ENCODE assay signal across 18 cellular contexts in the genomic region with DNA sequence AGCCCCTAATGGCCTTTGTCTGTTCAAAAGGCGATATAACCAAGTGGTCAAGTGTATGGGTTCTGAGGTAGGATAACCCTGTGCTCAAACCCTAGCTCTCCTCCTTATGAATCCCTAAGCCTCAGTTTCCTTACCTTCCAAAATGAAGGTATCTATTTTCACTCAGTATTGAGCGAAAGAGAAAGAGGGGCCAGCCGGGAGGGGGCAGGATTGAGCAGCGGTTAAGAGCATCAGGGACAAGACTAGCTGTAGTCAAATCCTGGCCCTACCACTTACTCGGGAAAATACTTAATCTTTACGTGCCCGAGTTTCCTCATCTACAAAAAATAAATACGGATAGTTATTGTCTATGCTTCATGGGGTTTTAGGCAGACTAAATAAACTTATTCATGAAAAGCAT. TPM values are rescaled to one million over a fixed set of nuclear protein-coding genes. Genes with fewer than 3 reads are reported as not detected.
DNase-seq lines count a peak whose midpoint lies in the region; ATAC-seq, FAIRE-seq and TF ChIP-seq lines count a peak whose summit lies in the region.
"Had no signal": no experiment of that assay in that cellular context is flagged by ENCODE, and none has a peak within 500 bp of the region (broad histone marks: within the 10 kb centered on the region; RNA-seq: fewer than 3 reads in every experiment).

No MANE protein-coding gene starts in this region.

- H3K4me3 ChIP-seq in Loucy (ENCODE audit: low read length, poor library complexity, severe bottlenecking) (no peak overlapping the region), H1 (ENCODE audit: extremely low read depth in 1 of 4, insufficient read depth in 2 of 4, low read depth in 3 of 4, low read length in 4 of 4) (no peak overlapping the region), adrenal gland (no peak overlapping the region)
- H3K4me3 ChIP-seq: uterus had no signal

- no peak overlapping the region for H3K4ac ChIP-seq in H1 (replicated peaks; ENCODE audit: insufficient read length, low read depth, low read length)

- POLR2A ChIA-PET in H1 (lab: Charles Lee; ENCODE audit: partially characterized antibody), result no interaction called here

- TF ChIP-seq POLR2A in H1 (IDR thresholded peaks at IDR 0.05; ENCODE audit: control extremely low read depth in 1 of 2, low read depth in 2 of 2, low read length in 2 of 2) (no peak), adrenal gland (IDR thresholded peaks at IDR 0.05) (no peak)

- no peaks in the 10 kb centered on the region for H3F3A ChIP-seq in Loucy (ENCODE audit: low read depth)

- no peak overlapping the region for H4K8ac ChIP-seq in H1 (ENCODE audit: extremely low read depth, insufficient read depth, low read length)

- no peaks in the 10 kb centered on the region for H3K79me2 ChIP-seq in Loucy (ENCODE audit: insufficient read depth, low read length)
- no peaks in the 10 kb centered on the region for H3K79me2 ChIP-seq in H1 (ENCODE audit: control insufficient read depth in 1 of 2, insufficient read depth in 2 of 2, low read length in 2 of 2)

- CTCF ChIA-PET in H1 (lab: Charles Lee; ENCODE audit: partially characterized antibody), result interaction anchor here (0.6 to 6.7 kb wide), 21 partner anchors 9 to 664 kb away, joined by 3 to 60 read pairs (median 5); a partner anchor contains a TSS

- no peak for ATAC-seq in activated naive CD8-positive, alpha-beta T cell treated with anti-CD3 and anti-CD28 coated beads, Interleukin-2, amount 50 U/mL, for 24 hours
- no peak for ATAC-seq in stimulated activated naive B cell treated with anti-CD40 and anti-IgM and Interleukin-4, amounts not matched to agents 10 μg/mL and 1 μg/mL and 100 μg/mL, for 72 hours (replicated peaks)

- peaks cover 2% of the 10 kb centered on the region for H3K4me1 Mint-ChIP-seq in activated naive CD8-positive, alpha-beta T cell (ENCODE audit: low read depth)
- no peaks in the 10 kb centered on the region for H3K4me1 Mint-ChIP-seq in activated naive CD8-positive, alpha-beta T cell treated with anti-CD3 and anti-CD28 coated beads, Interleukin-2, amount 50 U/mL, for 24 hours
- peaks cover 0 to under 1% of the 10 kb centered on the region in 2 donors for H3K4me1 Mint-ChIP-seq in stimulated activated naive B cell treated with anti-CD40 and anti-IgM and Interleukin-4, amounts not matched to agents 10 μg/mL and 1 μg/mL and 100 μg/mL, for 72 hours
- peaks cover 6% of the 10 kb centered on the region for H3K4me1 Mint-ChIP-seq in mesothelial cell of epicardium
- H3K4me1 Mint-ChIP-seq: activated CD4-positive, alpha-beta T cell treated with anti-CD3 and anti-CD28 coated beads, Interleukin-2, amount 10 ng/mL, durations not matched to agents 7 days and 5 days had no signal

- H3K4me1 ChIP-seq in Loucy (ENCODE audit: insufficient read depth, low read length, poor library complexity, severe bottlenecking) (no peaks in the 10 kb centered on the region), H1 (replicated peaks in 1 of 4; ENCODE audit: control insufficient read depth in 3 of 4, insufficient read depth in 4 of 4, low read length in 3 of 4) (peaks cover 0 to 6% (median 2%) of the 10 kb centered on the region in 4 experiments; a peak in 2 of 7 replicates), adrenal gland (replicated peaks in 1 of 2) (no peaks in the 10 kb centered on the region)
- H3K4me1 ChIP-seq: uterus had no signal

- H3K23me2 ChIP-seq in H1 (ENCODE audit: low read depth, low read length), result no peaks in the 10 kb centered on the region

- H3K36me3 ChIP-seq in Loucy (ENCODE audit: insufficient read depth, low read length), result no peaks in the 10 kb centered on the region
- H3K36me3 ChIP-seq in H1 (ENCODE audit: control insufficient read depth in 2 of 4, insufficient read depth in 4 of 4, low read length in 3 of 4), result no peaks in the 10 kb centered on the region
- no peaks in the 10 kb centered on the region for H3K36me3 ChIP-seq in adrenal gland (replicated peaks in 1 of 2)
- H3K36me3 ChIP-seq: uterus had no signal

- no peak overlapping the region for H3K23ac ChIP-seq in H1 (ENCODE audit: insufficient read length)

- no peaks in the 10 kb centered on the region for H3K9me2 ChIP-seq in Loucy (replicated peaks; ENCODE audit: low read depth, low read length)

- TF ChIP-seq RAD21 in H1 (IDR thresholded peaks at IDR 0.05 in 1 of 2, conservative IDR thresholded peaks at IDR 0.05 in 1 of 2; ENCODE audit: low read depth in 2 of 2, low read length in 2 of 2), result peak in 1 of 2 experiments; percentile 55; a peak in 3 of 4 replicates

- 80% methylated on average over 8 of the region's 8 CpGs; no CpG with 5 or more reads in 1 of the 2 experiments for WGBS in H1 (ENCODE audit: extremely low coverage in 1 of 2, insufficient coverage in 1 of 2, insufficient read length in 1 of 2, insufficient replicate concordance in 2 of 2, low coverage in 1 of 2, low lambda C conversion rate in 2 of 2, missing lambda C conversion rate in 1 of 2), 2 experiments
- WGBS in adrenal gland, 4 donors, result 73 to 81% (median 77%) methylated on average over 8 of the region's 8 CpGs

- H4K20me1 ChIP-seq in Loucy (ENCODE audit: insufficient read depth, low read length, poor library complexity, severe bottlenecking), result no peaks in the 10 kb centered on the region
- H4K20me1 ChIP-seq in H1 (replicated peaks in 1 of 2; ENCODE audit: control insufficient read depth in 1 of 2, insufficient read depth in 2 of 2, low read length in 2 of 2), result no peaks in the 10 kb centered on the region

- H3K9me3 ChIP-seq in Loucy (ENCODE audit: insufficient read depth, low read depth, low read length), result no peaks in the 10 kb centered on the region
- no peaks in the 10 kb centered on the region for H3K9me3 ChIP-seq in H1 (ENCODE audit: insufficient read depth in 2 of 2, low read depth in 1 of 2, low read length in 1 of 2)
- no peaks in the 10 kb centered on the region for H3K9me3 ChIP-seq in adrenal gland (replicated peaks in 1 of 3)
- H3K9me3 ChIP-seq: uterus had no signal

- peak; percentile 20; the same call in 1 of the 2 replicates for TF ChIP-seq CTCF in Loucy (conservative IDR thresholded peaks at IDR 0.05; ENCODE audit: low read length)
- peak; percentile 43 to 59 (median 46) for TF ChIP-seq CTCF in H1 (IDR thresholded peaks at IDR 0.05; ENCODE audit: control extremely low read depth in 1 of 3, insufficient read depth in 1 of 3, low read depth in 1 of 3, low read length in 3 of 3)
- TF ChIP-seq CTCF in mesothelial cell of epicardium (IDR thresholded peaks at IDR 0.05; ENCODE audit: unreplicated experiment), result no peak
- no peak for TF ChIP-seq CTCF in adrenal gland (IDR thresholded peaks at IDR 0.05)

- peak overlapping the region; percentile 64 for H3K27ac Mint-ChIP-seq in activated naive CD8-positive, alpha-beta T cell
- H3K27ac Mint-ChIP-seq in activated naive CD8-positive, alpha-beta T cell treated with anti-CD3 and anti-CD28 coated beads, Interleukin-2, amount 50 U/mL, for 24 hours, result no peak overlapping the region
- peak overlapping the region; percentile 85 for H3K27ac Mint-ChIP-seq in stimulated activated naive B cell treated with anti-CD40 and anti-IgM and Interleukin-4, amounts not matched to agents 10 μg/mL and 1 μg/mL and 100 μg/mL, for 72 hours
- no peak overlapping the region for H3K27ac Mint-ChIP-seq in mesothelial cell of epicardium
- H3K27ac Mint-ChIP-seq: activated CD4-positive, alpha-beta T cell treated with anti-CD3 and anti-CD28 coated beads, Interleukin-2, amount 10 ng/mL, durations not matched to agents 7 days and 5 days; brain had no signal

- H3K27me3 ChIP-seq in Loucy (ENCODE audit: insufficient read depth, low read length, poor library complexity, severe bottlenecking) (no peaks in the 10 kb centered on the region), H1 (replicated peaks in 1 of 4; ENCODE audit: control insufficient read depth in 3 of 4, extremely low read depth in 1 of 4, insufficient read depth in 3 of 4, low read length in 3 of 4) (no peaks in the 10 kb centered on the region), adrenal gland (no peaks in the 10 kb centered on the region)
- H3K27me3 ChIP-seq: uterus had no signal

- no peak for FAIRE-seq in H1 (lab: Jason Lieb, UNC)

- H2AFZ ChIP-seq in Loucy (ENCODE audit: low read length) (no peak overlapping the region), H1 (ENCODE audit: low read length) (0 out of 2 replicates have a peak overlapping the region, but pooled peaks have one; percentile 8)

- H4K91ac ChIP-seq in H1 (replicated peaks; ENCODE audit: insufficient read length, low read length), result no peak overlapping the region

- H3K9ac ChIP-seq in Loucy (ENCODE audit: low read depth, low read length, poor library complexity, severe bottlenecking) (no peak overlapping the region), H1 (replicated peaks in 1 of 4; ENCODE audit: extremely low read depth in 1 of 4, low read depth in 3 of 4, low read length in 3 of 4) (no peak overlapping the region)

- no peak overlapping the region for H2BK20ac ChIP-seq in H1 (ENCODE audit: low read length)

- no peak overlapping the region for H2BK5ac ChIP-seq in H1 (ENCODE audit: low read depth, low read length)

- H3K27ac ChIP-seq in H1 (ENCODE audit: low read depth, low read length) (no peak overlapping the region), adrenal gland (no peak overlapping the region)
- H3K27ac ChIP-seq: uterus had no signal

- H3K4me3 Mint-ChIP-seq in activated naive CD8-positive, alpha-beta T cell, result no peak overlapping the region
- H3K4me3 Mint-ChIP-seq in activated naive CD8-positive, alpha-beta T cell treated with anti-CD3 and anti-CD28 coated beads, Interleukin-2, amount 50 U/mL, for 24 hours, result no peak overlapping the region
- no peak overlapping the region for H3K4me3 Mint-ChIP-seq in stimulated activated naive B cell treated with anti-CD40 and anti-IgM and Interleukin-4, amounts not matched to agents 10 μg/mL and 1 μg/mL and 100 μg/mL, for 72 hours
- H3K4me3 Mint-ChIP-seq in mesothelial cell of epicardium, result no peak overlapping the region
- H3K4me3 Mint-ChIP-seq: activated CD4-positive, alpha-beta T cell treated with anti-CD3 and anti-CD28 coated beads, Interleukin-2, amount 10 ng/mL, durations not matched to agents 7 days and 5 days; brain had no signal

- no peak overlapping the region for H2BK12ac ChIP-seq in H1 (ENCODE audit: low read depth, low read length)

- no peak overlapping the region for H3K18ac ChIP-seq in H1 (ENCODE audit: extremely low read depth, low read length)

- H3K36me3 Mint-ChIP-seq in activated naive CD8-positive, alpha-beta T cell, result peaks cover 2% of the 10 kb centered on the region
- H3K36me3 Mint-ChIP-seq in activated naive CD8-positive, alpha-beta T cell treated with anti-CD3 and anti-CD28 coated beads, Interleukin-2, amount 50 U/mL, for 24 hours (ENCODE audit: low read depth), result peaks cover 5% of the 10 kb centered on the region
- H3K36me3 Mint-ChIP-seq in stimulated activated naive B cell treated with anti-CD40 and anti-IgM and Interleukin-4, amounts not matched to agents 10 μg/mL and 1 μg/mL and 100 μg/mL, for 72 hours, result peaks cover 31 to 59% of the 10 kb centered on the region in 2 donors
- no peaks in the 10 kb centered on the region for H3K36me3 Mint-ChIP-seq in mesothelial cell of epicardium
- H3K36me3 Mint-ChIP-seq: brain had no signal

- TF ChIP-seq EP300 in H1 (IDR thresholded peaks at IDR 0.05; ENCODE audit: borderline replicate concordance in 1 of 2, low read depth in 2 of 2, low read length in 2 of 2), result no peak

- H2BK15ac ChIP-seq in H1 (ENCODE audit: low read length), result no peak overlapping the region

- no peak overlapping the region for H3K56ac ChIP-seq in H1 (replicated peaks; ENCODE audit: insufficient read length, low read depth, low read length)

- H3K79me1 ChIP-seq in H1 (ENCODE audit: low read depth, low read length), result no peaks in the 10 kb centered on the region

- no peaks in the 10 kb centered on the region for H3K27me3 Mint-ChIP-seq in activated naive CD8-positive, alpha-beta T cell
- no peaks in the 10 kb centered on the region for H3K27me3 Mint-ChIP-seq in activated naive CD8-positive, alpha-beta T cell treated with anti-CD3 and anti-CD28 coated beads, Interleukin-2, amount 50 U/mL, for 24 hours
- no peaks in the 10 kb centered on the region for H3K27me3 Mint-ChIP-seq in stimulated activated naive B cell treated with anti-CD40 and anti-IgM and Interleukin-4, amounts not matched to agents 10 μg/mL and 1 μg/mL and 100 μg/mL, for 72 hours
- no peaks in the 10 kb centered on the region for H3K27me3 Mint-ChIP-seq in mesothelial cell of epicardium (ENCODE audit: low read depth)
- H3K27me3 Mint-ChIP-seq: activated CD4-positive, alpha-beta T cell treated with anti-CD3 and anti-CD28 coated beads, Interleukin-2, amount 10 ng/mL, durations not matched to agents 7 days and 5 days had no signal

- H3K9me3 Mint-ChIP-seq in activated naive CD8-positive, alpha-beta T cell (ENCODE audit: low read depth), result no peaks in the 10 kb centered on the region
- no peaks in the 10 kb centered on the region for H3K9me3 Mint-ChIP-seq in activated naive CD8-positive, alpha-beta T cell treated with anti-CD3 and anti-CD28 coated beads, Interleukin-2, amount 50 U/mL, for 24 hours
- no peaks in the 10 kb centered on the region for H3K9me3 Mint-ChIP-seq in stimulated activated naive B cell treated with anti-CD40 and anti-IgM and Interleukin-4, amounts not matched to agents 10 μg/mL and 1 μg/mL and 100 μg/mL, for 72 hours
- H3K9me3 Mint-ChIP-seq in mesothelial cell of epicardium, result no peaks in the 10 kb centered on the region
- H3K9me3 Mint-ChIP-seq: activated CD4-positive, alpha-beta T cell treated with anti-CD3 and anti-CD28 coated beads, Interleukin-2, amount 10 ng/mL, durations not matched to agents 7 days and 5 days; brain had no signal

- H2BK120ac ChIP-seq in H1 (replicated peaks; ENCODE audit: low read depth, low read length), result no peak overlapping the region

- H4K5ac ChIP-seq in H1 (ENCODE audit: insufficient read length, low read depth, low read length), result no peak overlapping the region

- no peak for DNase-seq in activated naive CD8-positive, alpha-beta T cell treated with anti-CD3 and anti-CD28 coated beads, Interleukin-2, amount 50 U/mL, for 24 hours
- DNase-seq in H1 (ENCODE audit: low read depth in 1 of 2, low spot score in 2 of 2) (peak in 1 of 2 experiments; percentile 76), MV-4-11 (lab: John Stamatoyannopoulos, UW) (no peak), mesothelial cell of epicardium (ENCODE audit: low spot score in 2 of 2, unreplicated experiment in 2 of 2) (no peak), adrenal gland (no peak)
- no peak for DNase-seq in stimulated activated naive B cell treated with anti-CD40 and anti-IgM and Interleukin-4, amounts not matched to agents 10 μg/mL and 1 μg/mL and 100 μg/mL, for 72 hours
- DNase-seq: activated CD4-positive, alpha-beta T cell treated with anti-CD3 and anti-CD28 coated beads, Interleukin-2, amount 10 ng/mL, durations not matched to agents 7 days and 5 days; effector CD8-positive, alpha-beta T cell; GOT3; OCI-M1; T-helper 1 cell; uterus had no signal

- no peak overlapping the region for H3K14ac ChIP-seq in H1 (ENCODE audit: insufficient read length)

- no peak overlapping the region for H2AK5ac ChIP-seq in H1 (ENCODE audit: low read depth, low read length)

- H3K4me2 ChIP-seq in Loucy (ENCODE audit: low read depth, low read length, poor library complexity, severe bottlenecking), result no peak overlapping the region
- H3K4me2 ChIP-seq in H1 (ENCODE audit: insufficient read depth in 1 of 2, low read depth in 2 of 2, low read length in 2 of 2), result no peak overlapping the region

- intact Hi-C loops in adrenal gland (cut with DNase I), result no loop called here

RNA-seq across cellular contexts. Expression of a gene that starts 25.7 kb away (rescaled TPM):
- total RNA-seq in H1 (2021; fragmentation: NEBNext Ultra II Directional; extraction: Animal tissue kit (Norgen Biotek cat#: 25700)), result not detected in 2 replicates
- polyA plus RNA-seq in H1 (2011; rRNA removed) (not detected in 2 replicates), adrenal gland (1 to 10 TPM in 1 of 3 donors, under 1 TPM in 2; 0.27 to 1.3 (median 0.42) TPM)
- polyA plus RNA-seq in H1 (2011; cell fraction: cytosol; rRNA removed), result not detected
- polyA plus RNA-seq in H1 (2011; cell fraction: nucleus; rRNA removed), result not detected
- not detected in 4 replicates for polyA plus RNA-seq in H1 (2012, experiment 1 of 2)
- polyA plus RNA-seq in H1 (2012, experiment 2 of 2), result not detected
- not detected for polyA plus RNA-seq in H1 (2013, experiment 1 of 2)
- not detected for polyA plus RNA-seq in H1 (2013, experiment 2 of 2)
- polyA minus RNA-seq in H1 (2011; rRNA and poly(A)+ RNA removed), result not detected in 2 replicates
- polyA minus RNA-seq in H1 (2011; cell fraction: cytosol; rRNA and poly(A)+ RNA removed), result not detected
- polyA minus RNA-seq in H1 (2011; cell fraction: nucleus; rRNA and poly(A)+ RNA removed), result not detected
- total RNA-seq in mesothelial cell of epicardium (not detected in 3 replicates), adrenal gland (1 to 10 TPM in 1 of 8 donors, under 1 TPM in 5, not detected in 2; 0.14 to 1.0 (median 0.33) TPM)
- total RNA-seq: glomerular endothelial cell, M059J, renal cortical epithelial cell had no signal

RNA-seq across cellular contexts. Expression of a gene that starts 41.1 kb away (rescaled TPM):
- total RNA-seq in H1 (2021; fragmentation: NEBNext Ultra II Directional; extraction: Animal tissue kit (Norgen Biotek cat#: 25700)), result not detected in 2 replicates
- not detected in 2 replicates for polyA plus RNA-seq in H1 (2011; rRNA removed)
- polyA plus RNA-seq in H1 (2011; cell fraction: cytosol; rRNA removed), result not detected
- polyA plus RNA-seq in H1 (2011; cell fraction: nucleus; rRNA removed), result not detected
- polyA plus RNA-seq in H1 (2012, experiment 1 of 2), result not detected in 4 replicates
- polyA plus RNA-seq in H1 (2012, experiment 2 of 2), result not detected
- not detected for polyA plus RNA-seq in H1 (2013, experiment 1 of 2)
- polyA plus RNA-seq in H1 (2013, experiment 2 of 2), result not detected
- not detected in 2 replicates for polyA minus RNA-seq in H1 (2011; rRNA and poly(A)+ RNA removed)
- polyA minus RNA-seq in H1 (2011; cell fraction: cytosol; rRNA and poly(A)+ RNA removed), result not detected
- not detected for polyA minus RNA-seq in H1 (2011; cell fraction: nucleus; rRNA and poly(A)+ RNA removed)
- total RNA-seq in mesothelial cell of epicardium, result not detected in 3 replicates
- total RNA-seq in adrenal gland, result 1 to 10 TPM in 1 of 8 donors, under 1 TPM in 6, not detected in 1; 0.15 to 1.4 (median 0.36) TPM
- polyA plus RNA-seq in adrenal gland, result under 1 TPM; 0.17 to 0.88 (median 0.22) TPM
- total RNA-seq: glomerular endothelial cell, M059J, renal cortical epithelial cell had no signal

Comparison
In these comparisons a context has a peak if more than half of its experiments do, and no peak if none do; other contexts are left out.
1. H3K27ac Mint-ChIP-seq: peak in activated naive CD8-positive, alpha-beta T cell (single experiment) and stimulated activated naive B cell treated with anti-CD40 and anti-IgM and Interleukin-4, amounts not matched to agents 10 μg/mL and 1 μg/mL and 100 μg/mL, for 72 hours (single experiment); none in activated naive CD8-positive, alpha-beta T cell treated with anti-CD3 and anti-CD28 coated beads, Interleukin-2, amount 50 U/mL, for 24 hours (single experiment) and mesothelial cell of epicardium (single experiment).
2. CTCF ChIP-seq: peak in Loucy (single experiment) and H1 (3 of 3); none in mesothelial cell of epicardium (single experiment) and adrenal gland (0 of 6).